In the genomic region with DNA sequence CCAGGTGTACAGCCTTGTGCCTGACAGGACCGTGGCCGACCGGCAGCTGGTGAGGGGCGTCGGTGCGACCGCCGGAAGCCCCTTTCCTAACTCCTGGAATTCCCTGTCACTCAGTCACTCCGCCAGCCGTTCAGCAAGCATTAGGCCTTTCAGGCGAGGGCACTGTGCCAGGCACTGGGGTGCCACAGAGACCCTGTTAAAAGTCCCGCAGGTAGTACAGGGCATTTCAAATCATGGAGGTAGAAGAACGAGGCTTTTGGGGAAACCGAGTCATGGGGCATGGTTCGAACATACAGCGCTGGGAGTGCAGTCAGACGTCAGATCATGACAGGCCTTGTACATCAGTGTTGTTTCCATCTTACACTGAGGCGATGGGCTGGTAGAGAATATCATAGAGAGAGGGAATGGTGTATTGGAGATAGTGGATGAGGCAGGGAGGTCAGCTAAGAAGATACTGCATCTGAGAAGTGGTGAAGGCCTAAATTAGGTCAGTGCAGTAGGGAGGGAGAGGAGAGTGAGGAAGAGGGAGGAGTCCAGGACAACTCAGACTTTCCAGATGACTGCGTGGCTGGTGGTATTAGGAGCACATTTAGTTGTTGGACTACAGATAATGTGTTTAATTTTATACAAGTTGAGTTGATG, we compare ENCODE assay signal across 1 cellular context.
TF ChIP-seq lines count a peak whose summit lies in the region.

No MANE protein-coding gene starts in this region.

TF ChIP-seq in liver, 16 proteins besides CTCF, POLR2A, EP300 and RAD21 (continued from another document):
- TF ChIP-seq NR2F2 (IDR thresholded peaks at IDR 0.05) (no peak), FOXA1 (IDR thresholded peaks at IDR 0.05) (no peak), MAX (IDR thresholded peaks at IDR 0.05) (no peak), RXRA (IDR thresholded peaks at IDR 0.05) (no peak), TAF1 (conservative IDR thresholded peaks at IDR 0.05) (no peak), HNF4G (IDR thresholded peaks at IDR 0.05) (no peak), YY1 (IDR thresholded peaks at IDR 0.05) (no peak)
- TF ChIP-seq, protein P1, sequence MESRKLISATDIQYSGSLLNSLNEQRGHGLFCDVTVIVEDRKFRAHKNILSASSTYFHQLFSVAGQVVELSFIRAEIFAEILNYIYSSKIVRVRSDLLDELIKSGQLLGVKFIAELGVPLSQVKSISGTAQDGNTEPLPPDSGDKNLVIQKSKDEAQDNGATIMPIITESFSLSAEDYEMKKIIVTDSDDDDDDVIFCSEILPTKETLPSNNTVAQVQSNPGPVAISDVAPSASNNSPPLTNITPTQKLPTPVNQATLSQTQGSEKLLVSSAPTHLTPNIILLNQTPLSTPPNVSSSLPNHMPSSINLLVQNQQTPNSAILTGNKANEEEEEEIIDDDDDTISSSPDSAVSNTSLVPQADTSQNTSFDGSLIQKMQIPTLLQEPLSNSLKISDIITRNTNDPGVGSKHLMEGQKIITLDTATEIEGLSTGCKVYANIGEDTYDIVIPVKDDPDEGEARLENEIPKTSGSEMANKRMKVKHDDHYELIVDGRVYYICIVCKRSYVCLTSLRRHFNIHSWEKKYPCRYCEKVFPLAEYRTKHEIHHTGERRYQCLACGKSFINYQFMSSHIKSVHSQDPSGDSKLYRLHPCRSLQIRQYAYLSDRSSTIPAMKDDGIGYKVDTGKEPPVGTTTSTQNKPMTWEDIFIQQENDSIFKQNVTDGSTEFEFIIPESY (IDR thresholded peaks at IDR 0.05) = no peak
